21 cellular contexts compared by ENCODE assay signal in genomic region chr13:27605610-27606200, GRCh38. TPM values are rescaled to one million over a fixed set of nuclear protein-coding genes. Genes with fewer than 3 reads are reported as not detected.
A peak's percentile ranks its signal among the peaks of the same experiment; 100 is the strongest.
DNase-seq lines count a peak whose midpoint lies in the region; ATAC-seq and TF ChIP-seq lines count a peak whose summit lies in the region.
"Had no signal": no experiment of that assay in that cellular context is flagged by ENCODE, and none has a peak within 500 bp of the region (broad histone marks: within the 10 kb centered on the region; RNA-seq: fewer than 3 reads in every experiment).

No MANE protein-coding gene starts in this region.

- no peaks in the 10 kb centered on the region for H4K20me1 ChIP-seq in MM.1S (ENCODE audit: insufficient read depth, low read length)

- intact Hi-C loops in body of pancreas (cut with DNase I) (no loop called here), left lung (cut with DNase I) (no loop called here)
- intact Hi-C loops in naive thymus-derived CD4-positive, alpha-beta T cell (cut with micrococcal nuclease): no loop called here

- peaks cover 0 to 14% (median 4%) of the 10 kb centered on the region in 5 donors for H3K36me3 Mint-ChIP-seq in naive thymus-derived CD4-positive, alpha-beta T cell
- H3K36me3 Mint-ChIP-seq in immature natural killer cell: no peaks in the 10 kb centered on the region
- H3K36me3 Mint-ChIP-seq: CD8-positive, alpha-beta T cell had no signal

- ATAC-seq in GM18868 (IDR thresholded peaks at IDR 0.05; ENCODE audit: unreplicated experiment) (peak; percentile 12), body of pancreas (peak; percentile 73), left lung (peak; percentile 25), HG02759 (IDR thresholded peaks at IDR 0.05; ENCODE audit: unreplicated experiment) (no peak)
- ATAC-seq in naive thymus-derived CD4-positive, alpha-beta T cell: no peak
- ATAC-seq: CD8-positive, alpha-beta T cell; gastroesophageal sphincter had no signal

- no peak overlapping the region for H3K9ac ChIP-seq in MM.1S (ENCODE audit: low read length)
- H3K9ac ChIP-seq: SK-N-SH had no signal

- H3K4me3 ChIP-seq in MM.1S (ENCODE audit: low read length) (no peak overlapping the region), body of pancreas (no peak overlapping the region), left lung (no peak overlapping the region)
- no peak overlapping the region for H3K4me3 ChIP-seq in naive thymus-derived CD4-positive, alpha-beta T cell (ENCODE audit: low read length)
- H3K4me3 ChIP-seq: gastroesophageal sphincter, lower lobe of right lung, spleen had no signal

- WGBS in body of pancreas, 2 donors: 5 to 16% methylated on average over 2 of the region's 2 CpGs

- no peak overlapping the region for H2AFZ ChIP-seq in MM.1S (ENCODE audit: low read length)

- H3K27me3 ChIP-seq in MM.1S (replicated peaks; ENCODE audit: insufficient read depth, low read length) (no peaks in the 10 kb centered on the region), body of pancreas (no peaks in the 10 kb centered on the region), left lung (no peaks in the 10 kb centered on the region)
- H3K27me3 ChIP-seq in naive thymus-derived CD4-positive, alpha-beta T cell (ENCODE audit: control insufficient read depth in 2 of 2, insufficient read depth in 2 of 2, low read length in 2 of 2): no peaks in the 10 kb centered on the region
- H3K27me3 ChIP-seq: gastroesophageal sphincter, spleen had no signal

- peak overlapping the region; percentile 33 for H3K4me2 ChIP-seq in MM.1S (ENCODE audit: low read depth, low read length)
- H3K4me2 ChIP-seq: SK-N-SH had no signal

- peak overlapping the region in 1 of 10 donors; percentile 4 for H3K4me3 Mint-ChIP-seq in naive thymus-derived CD4-positive, alpha-beta T cell
- H3K4me3 Mint-ChIP-seq in immature natural killer cell: no peak overlapping the region
- H3K4me3 Mint-ChIP-seq: CD8-positive, alpha-beta T cell had no signal

- no peak overlapping the region for H3K27ac Mint-ChIP-seq in naive thymus-derived CD4-positive, alpha-beta T cell
- no peak overlapping the region for H3K27ac Mint-ChIP-seq in immature natural killer cell
- H3K27ac Mint-ChIP-seq: CD8-positive, alpha-beta T cell; IgD-negative memory B cell had no signal

- no peaks in the 10 kb centered on the region for H3K27me3 Mint-ChIP-seq in naive thymus-derived CD4-positive, alpha-beta T cell
- no peaks in the 10 kb centered on the region for H3K27me3 Mint-ChIP-seq in immature natural killer cell (ENCODE audit: low read depth in 3 of 3)
- H3K27me3 Mint-ChIP-seq: IgD-negative memory B cell had no signal

- H3K79me2 ChIP-seq in MM.1S (ENCODE audit: low read length): peaks cover 79% of the 10 kb centered on the region

- no peak for DNase-seq in MM.1S
- DNase-seq in body of pancreas: peak in 1 of 4 donors; percentile 16
- DNase-seq in left lung: no peak
- no peak for DNase-seq in naive thymus-derived CD4-positive, alpha-beta T cell
- no peak for DNase-seq in inferior parietal cortex (ENCODE audit: extremely low spot score)
- no peak for DNase-seq in immature natural killer cell
- DNase-seq: activated CD4-positive, alpha-beta T cell treated with anti-CD3 and anti-CD28 coated beads for 4 hours; activated effector memory CD4-positive, alpha-beta T cell treated with Interleukin-2 at 50 U/mL for 16 hours; amniotic stem cell; CD8-positive, alpha-beta T cell; DMS79 treated with DMSO at 0.1 percent for 48 hours; lower lobe of right lung; NCI-H2171; SK-N-SH; spleen; substantia nigra; T1000 had no signal

- H3K36me3 ChIP-seq in MM.1S (replicated peaks; ENCODE audit: insufficient read depth, low read length) (no peaks in the 10 kb centered on the region), body of pancreas (replicated peaks in 1 of 2; ENCODE audit: insufficient read depth in 1 of 2, low read depth in 2 of 2) (no peaks in the 10 kb centered on the region), left lung (no peaks in the 10 kb centered on the region)
- H3K36me3 ChIP-seq in naive thymus-derived CD4-positive, alpha-beta T cell (ENCODE audit: control insufficient read depth in 2 of 3, insufficient read depth in 3 of 3, low read length in 3 of 3): no peaks in the 10 kb centered on the region
- H3K36me3 ChIP-seq: gastroesophageal sphincter, lower lobe of right lung, spleen had no signal

- POLR2A ChIA-PET in naive thymus-derived CD4-positive, alpha-beta T cell (lab: Charles Lee): interaction anchor here (0.5 to 1.7 kb wide), 3 partner anchors 14 to 213 kb away, joined by 3 to 6 read pairs (median 3); partner anchors contain the start of gene LNX2

- no peak for TF ChIP-seq POLR2A in body of pancreas (IDR thresholded peaks at IDR 0.05)

- H3K9me3 Mint-ChIP-seq in naive thymus-derived CD4-positive, alpha-beta T cell: peaks cover 0 to 2% (median 0%) of the 10 kb centered on the region in 11 donors
- no peaks in the 10 kb centered on the region for H3K9me3 Mint-ChIP-seq in immature natural killer cell
- H3K9me3 Mint-ChIP-seq: CD8-positive, alpha-beta T cell; IgD-negative memory B cell had no signal

- H3K27ac ChIP-seq in MM.1S (ENCODE audit: low read length) (no peak overlapping the region), body of pancreas (peak overlapping the region in 3 of 4 donors; percentile 21 to 61 (median 32)), left lung (no peak overlapping the region)
- H3K27ac ChIP-seq in naive thymus-derived CD4-positive, alpha-beta T cell (ENCODE audit: low read depth, low read length): no peak overlapping the region
- H3K27ac ChIP-seq: lower lobe of right lung, spleen had no signal

- TF ChIP-seq CTCF in MM.1S (IDR thresholded peaks at IDR 0.05; ENCODE audit: low read length) (no peak), body of pancreas (IDR thresholded peaks at IDR 0.05) (no peak), left lung (IDR thresholded peaks at IDR 0.05) (no peak)

- H3K9me3 ChIP-seq in MM.1S (replicated peaks; ENCODE audit: insufficient read depth, low read length): no peaks in the 10 kb centered on the region
- no peaks in the 10 kb centered on the region for H3K9me3 ChIP-seq in body of pancreas
- no peaks in the 10 kb centered on the region for H3K9me3 ChIP-seq in left lung
- no peaks in the 10 kb centered on the region for H3K9me3 ChIP-seq in naive thymus-derived CD4-positive, alpha-beta T cell (ENCODE audit: control insufficient read depth in 2 of 3, low read length in 3 of 3)
- H3K9me3 ChIP-seq: gastroesophageal sphincter, lower lobe of right lung, SK-N-SH, spleen had no signal

- no peaks in the 10 kb centered on the region for H3K9me2 ChIP-seq in MM.1S (replicated peaks; ENCODE audit: insufficient read depth, low read length)
- H3K9me2 ChIP-seq: SK-N-SH had no signal

- H3F3A ChIP-seq in MM.1S (ENCODE audit: insufficient read depth, low read length): peaks cover 5% of the 10 kb centered on the region; the same call in 1 of the 2 replicates

- H3K4me1 ChIP-seq in MM.1S (ENCODE audit: low read length) (peaks cover 20% of the 10 kb centered on the region; the same call in 1 of the 2 replicates), body of pancreas (peaks cover 68% of the 10 kb centered on the region), left lung (peaks cover 4 to 35% of the 10 kb centered on the region in 2 donors)
- no peaks in the 10 kb centered on the region for H3K4me1 ChIP-seq in naive thymus-derived CD4-positive, alpha-beta T cell (ENCODE audit: control insufficient read depth in 2 of 2, insufficient read depth in 2 of 2, low read length in 2 of 2)

- CTCF ChIA-PET in naive thymus-derived CD4-positive, alpha-beta T cell (lab: Charles Lee): interaction anchor here (0.6 kb wide), 1 partner anchor 160 kb away, joined by 3 read pairs; no protein-coding TSS in a partner anchor

- H3K4me1 Mint-ChIP-seq in naive thymus-derived CD4-positive, alpha-beta T cell: peaks cover 6 to 58% (median 34%) of the 10 kb centered on the region in 7 donors
- H3K4me1 Mint-ChIP-seq in immature natural killer cell: peaks cover 26 to 51% of the 10 kb centered on the region in 2 donors

RNA-seq across cellular contexts. Expression of gene LNX2, which starts 14.6 kb away (rescaled TPM):
- total RNA-seq in body of pancreas: 10 to 100 TPM; 11.2 to 23.1 TPM
- total RNA-seq in left lung: 10 to 100 TPM; 24.8 to 25.9 TPM
- total RNA-seq in naive thymus-derived CD4-positive, alpha-beta T cell: 10 to 100 TPM in 2 of 5 experiments, 1 to 10 TPM in 3; 3.2 to 10.7 (median 7.1) TPM
- 1 to 10 TPM; 3.2 to 4.2 TPM for polyA plus RNA-seq in naive thymus-derived CD4-positive, alpha-beta T cell
- 1 to 10 TPM; 1.5 to 4.0 (median 2.8) TPM for polyA plus RNA-seq in immature natural killer cell

RNA-seq across cellular contexts. Expression of gene POLR1D, which starts 16.0 kb away (rescaled TPM):
- total RNA-seq in body of pancreas (100 to 1,000 TPM in 1 of 2 donors, 10 to 100 TPM in 1; 56.0 to 178 TPM), left lung (100 to 1,000 TPM; 100 to 121 TPM)
- 100 to 1,000 TPM; 111 to 176 (median 133) TPM for total RNA-seq in naive thymus-derived CD4-positive, alpha-beta T cell
- 100 to 1,000 TPM; 136 to 137 TPM for polyA plus RNA-seq in naive thymus-derived CD4-positive, alpha-beta T cell
- 100 to 1,000 TPM in 1 of 3 donors, 10 to 100 TPM in 2; 66.9 to 109 (median 87.7) TPM for polyA plus RNA-seq in immature natural killer cell

Comparison
In these comparisons a context has a peak if more than half of its experiments do, and no peak if none do; other contexts are left out.
1. ATAC-seq: peak in GM18868 (single experiment), body of pancreas (single experiment) and left lung (single experiment); none in naive thymus-derived CD4-positive, alpha-beta T cell (single experiment) and HG02759 (single experiment).
2. H3K27ac ChIP-seq: peak in body of pancreas (3 of 4); none in MM.1S (single experiment), left lung (0 of 2) and naive thymus-derived CD4-positive, alpha-beta T cell (single experiment).